In the genomic region with DNA sequence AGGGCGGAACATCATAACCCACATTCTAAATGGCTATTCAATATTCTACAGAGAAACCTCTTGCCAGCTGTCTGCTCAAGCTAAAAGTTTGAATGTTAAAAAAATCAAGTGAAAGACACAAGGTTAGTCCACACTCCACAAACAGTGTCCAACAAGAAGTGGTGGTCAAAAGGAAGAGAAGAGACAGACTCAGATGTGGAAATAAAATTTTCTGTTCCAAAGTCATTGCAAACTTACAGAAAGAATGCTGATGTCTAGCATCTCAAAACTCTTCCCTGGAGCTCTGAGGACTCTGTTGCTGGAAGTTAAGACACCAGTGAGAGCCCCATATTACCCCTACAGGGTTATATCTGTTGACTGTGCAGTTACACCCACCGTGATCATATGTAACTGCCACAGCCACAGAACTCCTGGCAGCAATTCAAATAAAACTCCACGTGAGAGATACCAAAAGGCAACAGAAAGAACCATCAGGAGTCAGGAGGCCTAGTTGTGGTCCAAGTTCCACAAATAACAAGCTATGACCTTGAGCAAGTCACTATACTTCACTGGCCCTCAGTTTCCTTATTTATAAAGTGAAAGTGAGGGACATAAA, we compare ENCODE assay signal across 9 cellular contexts.
DNase-seq lines count a peak whose midpoint lies in the region; ATAC-seq, FAIRE-seq and TF ChIP-seq lines count a peak whose summit lies in the region.
"Had no signal": no experiment of that assay in that cellular context is flagged by ENCODE, and none has a peak within 500 bp of the region (broad histone marks: within the 10 kb centered on the region; RNA-seq: fewer than 3 reads in every experiment).

No MANE protein-coding gene starts in this region.

- H3K27ac ChIP-seq in H1 (ENCODE audit: low read depth, low read length) (no peak overlapping the region), parathyroid adenoma (no peak overlapping the region)

- H2BK12ac ChIP-seq in H1 (ENCODE audit: low read depth, low read length), result no peak overlapping the region

- no peak overlapping the region for H3K18ac ChIP-seq in H1 (ENCODE audit: extremely low read depth, low read length)

- TF ChIP-seq POLR2A in H1 (IDR thresholded peaks at IDR 0.05; ENCODE audit: control extremely low read depth in 1 of 2, low read depth in 2 of 2, low read length in 2 of 2), result no peak

- CTCF ChIA-PET in H1 (lab: Charles Lee; ENCODE audit: partially characterized antibody), result interaction anchor here (0.7 to 6.9 kb wide), 7 partner anchors 9 to 698 kb away, joined by 3 to 45 read pairs (median 4); no protein-coding TSS in a partner anchor

- DNase-seq in GM12865 (ENCODE audit: low read depth) (peak; percentile 41), MV-4-11 (lab: John Stamatoyannopoulos, UW) (peak; percentile 33), H1 (ENCODE audit: low read depth in 1 of 2, low spot score in 2 of 2) (no peak), NCI-H1417 treated with DMSO at 0.1 percent for 48 hours (lab: John Stamatoyannopoulos, UW) (no peak)
- DNase-seq: left cardiac atrium, NCI-H2081 treated with DMSO at 0.1 percent for 48 hours had no signal

- H2BK5ac ChIP-seq in H1 (ENCODE audit: low read depth, low read length), result 0 out of 2 replicates have a peak overlapping the region, but pooled peaks have one; percentile 66

- H3K14ac ChIP-seq in H1 (ENCODE audit: insufficient read length), result no peak overlapping the region

- H3K9ac ChIP-seq in H1 (replicated peaks in 1 of 4; ENCODE audit: extremely low read depth in 1 of 4, low read depth in 3 of 4, low read length in 3 of 4), result no peak overlapping the region
- H3K9ac ChIP-seq in parathyroid adenoma, result no peak overlapping the region

- TF ChIP-seq EP300 in H1 (IDR thresholded peaks at IDR 0.05; ENCODE audit: borderline replicate concordance in 1 of 2, low read depth in 2 of 2, low read length in 2 of 2), result no peak

- H3K4ac ChIP-seq in H1 (replicated peaks; ENCODE audit: insufficient read length, low read depth, low read length), result no peak overlapping the region

- POLR2A ChIA-PET in H1 (lab: Charles Lee; ENCODE audit: partially characterized antibody), result interaction anchor here (0.6 to 2.2 kb wide), 2 partner anchors 11 to 18 kb away, joined by 3 to 7 read pairs; no protein-coding TSS in a partner anchor

- no peaks in the 10 kb centered on the region for H3K23me2 ChIP-seq in H1 (ENCODE audit: low read depth, low read length)

- H4K91ac ChIP-seq in H1 (replicated peaks; ENCODE audit: insufficient read length, low read length), result no peak overlapping the region

- no peaks in the 10 kb centered on the region for H3K27me3 ChIP-seq in H1 (replicated peaks in 1 of 4; ENCODE audit: control insufficient read depth in 3 of 4, extremely low read depth in 1 of 4, insufficient read depth in 3 of 4, low read length in 3 of 4)
- H3K27me3 ChIP-seq in parathyroid adenoma (ENCODE audit: control insufficient read depth, insufficient read depth, low read length), result no peaks in the 10 kb centered on the region

- H3K23ac ChIP-seq in H1 (ENCODE audit: insufficient read length), result no peak overlapping the region

- no peak overlapping the region for H2BK15ac ChIP-seq in H1 (ENCODE audit: low read length)

- H2AK5ac ChIP-seq in H1 (ENCODE audit: low read depth, low read length), result 0 out of 2 replicates have a peak overlapping the region, but pooled peaks have one; percentile 82

- H3K79me2 ChIP-seq in H1 (ENCODE audit: control insufficient read depth in 1 of 2, insufficient read depth in 2 of 2, low read length in 2 of 2) (peaks cover 0 to 19% of the 10 kb centered on the region in 2 experiments; a peak in 2 of 4 replicates), parathyroid adenoma (peaks cover 79% of the 10 kb centered on the region)

- H4K20me1 ChIP-seq in H1 (replicated peaks in 1 of 2; ENCODE audit: control insufficient read depth in 1 of 2, insufficient read depth in 2 of 2, low read length in 2 of 2), result no peaks in the 10 kb centered on the region

- H4K8ac ChIP-seq in H1 (ENCODE audit: extremely low read depth, insufficient read depth, low read length), result no peak overlapping the region

- H2BK20ac ChIP-seq in H1 (ENCODE audit: low read length), result no peak overlapping the region

- H3K4me1 ChIP-seq in H1 (replicated peaks in 1 of 4; ENCODE audit: control insufficient read depth in 3 of 4, insufficient read depth in 4 of 4, low read length in 3 of 4), result peaks cover 8 to 21% (median 10%) of the 10 kb centered on the region in 4 experiments
- H3K4me1 ChIP-seq in parathyroid adenoma, result peaks cover 36% of the 10 kb centered on the region

- FAIRE-seq in H1 (lab: Jason Lieb, UNC), result no peak

- H4K5ac ChIP-seq in H1 (ENCODE audit: insufficient read length, low read depth, low read length), result no peak overlapping the region

- no peaks in the 10 kb centered on the region for H3K9me3 ChIP-seq in H1 (ENCODE audit: insufficient read depth in 2 of 2, low read depth in 1 of 2, low read length in 1 of 2)
- H3K9me3 ChIP-seq in parathyroid adenoma (ENCODE audit: control insufficient read depth, low read length), result no peaks in the 10 kb centered on the region

- peaks cover 3% of the 10 kb centered on the region; the same call in 1 of the 2 replicates for H3K79me1 ChIP-seq in H1 (ENCODE audit: low read depth, low read length)

- ATAC-seq in HG02623 (IDR thresholded peaks at IDR 0.05; ENCODE audit: unreplicated experiment), result no peak
- ATAC-seq in HG02588 (IDR thresholded peaks at IDR 0.05; ENCODE audit: unreplicated experiment), result no peak

- H3K56ac ChIP-seq in H1 (replicated peaks; ENCODE audit: insufficient read length, low read depth, low read length), result no peak overlapping the region

- H3K4me2 ChIP-seq in H1 (ENCODE audit: insufficient read depth in 1 of 2, low read depth in 2 of 2, low read length in 2 of 2), result no peak overlapping the region
- peak overlapping the region; percentile 20 for H3K4me2 ChIP-seq in parathyroid adenoma (ENCODE audit: low read length)

- TF ChIP-seq CTCF in GM12865 (IDR thresholded peaks at IDR 0.05; ENCODE audit: insufficient read depth, low read depth, low read length, missing control alignments) (no peak), H1 (IDR thresholded peaks at IDR 0.05; ENCODE audit: control extremely low read depth in 1 of 3, insufficient read depth in 1 of 3, low read depth in 1 of 3, low read length in 3 of 3) (no peak), parathyroid adenoma (IDR thresholded peaks at IDR 0.05) (no peak)

- WGBS in H1 (ENCODE audit: extremely low coverage in 1 of 2, insufficient coverage in 1 of 2, insufficient read length in 1 of 2, insufficient replicate concordance in 2 of 2, low coverage in 1 of 2, low lambda C conversion rate in 2 of 2, missing lambda C conversion rate in 1 of 2), 2 experiments, result 91% methylated on average over 3 of the region's 3 CpGs; no CpG with 5 or more reads in 1 of the 2 experiments

- H2BK120ac ChIP-seq in H1 (replicated peaks; ENCODE audit: low read depth, low read length), result no peak overlapping the region

- TF ChIP-seq RAD21 in H1 (IDR thresholded peaks at IDR 0.05 in 1 of 2, conservative IDR thresholded peaks at IDR 0.05 in 1 of 2; ENCODE audit: low read depth in 2 of 2, low read length in 2 of 2), result no peak

- H3K36me3 ChIP-seq in H1 (ENCODE audit: control insufficient read depth in 2 of 4, insufficient read depth in 4 of 4, low read length in 3 of 4) (no peaks in the 10 kb centered on the region), parathyroid adenoma (ENCODE audit: control insufficient read depth, insufficient read depth, low read length) (no peaks in the 10 kb centered on the region)

- H3K4me3 ChIP-seq in GM12865 (ENCODE audit: low read depth, low read length), result peak overlapping the region; percentile 8; the same call in 1 of the 2 replicates
- no peak overlapping the region for H3K4me3 ChIP-seq in H1 (ENCODE audit: extremely low read depth in 1 of 4, insufficient read depth in 2 of 4, low read depth in 3 of 4, low read length in 4 of 4)
- no peak overlapping the region for H3K4me3 ChIP-seq in parathyroid adenoma (ENCODE audit: low read depth, low read length)

- H2AFZ ChIP-seq in H1 (ENCODE audit: low read length), result no peak overlapping the region
- H2AFZ ChIP-seq in parathyroid adenoma, result no peak overlapping the region

TF ChIP-seq in H1, 55 proteins besides CTCF, POLR2A, EP300 and RAD21:
- TF ChIP-seq, protein P1, sequence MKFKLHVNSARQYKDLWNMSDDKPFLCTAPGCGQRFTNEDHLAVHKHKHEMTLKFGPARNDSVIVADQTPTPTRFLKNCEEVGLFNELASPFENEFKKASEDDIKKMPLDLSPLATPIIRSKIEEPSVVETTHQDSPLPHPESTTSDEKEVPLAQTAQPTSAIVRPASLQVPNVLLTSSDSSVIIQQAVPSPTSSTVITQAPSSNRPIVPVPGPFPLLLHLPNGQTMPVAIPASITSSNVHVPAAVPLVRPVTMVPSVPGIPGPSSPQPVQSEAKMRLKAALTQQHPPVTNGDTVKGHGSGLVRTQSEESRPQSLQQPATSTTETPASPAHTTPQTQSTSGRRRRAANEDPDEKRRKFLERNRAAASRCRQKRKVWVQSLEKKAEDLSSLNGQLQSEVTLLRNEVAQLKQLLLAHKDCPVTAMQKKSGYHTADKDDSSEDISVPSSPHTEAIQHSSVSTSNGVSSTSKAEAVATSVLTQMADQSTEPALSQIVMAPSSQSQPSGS (IDR thresholded peaks at IDR 0.05; ENCODE audit: low read length), result no peak
- TF ChIP-seq ZNF274 (IDR thresholded peaks at IDR 0.05; ENCODE audit: borderline replicate concordance, extremely low read depth, low read length) (no peak), BRCA1 (IDR thresholded peaks at IDR 0.05; ENCODE audit: low read depth, low read length) (no peak), EGR1 (IDR thresholded peaks at IDR 0.05; ENCODE audit: borderline replicate concordance, low read depth, low read length) (no peak), BACH1 (IDR thresholded peaks at IDR 0.05; ENCODE audit: low read length) (no peak), SAP30 (IDR thresholded peaks at IDR 0.05; ENCODE audit: insufficient read depth, insufficient replicate concordance, low read length) (no peak)
- TF ChIP-seq, protein P2, sequence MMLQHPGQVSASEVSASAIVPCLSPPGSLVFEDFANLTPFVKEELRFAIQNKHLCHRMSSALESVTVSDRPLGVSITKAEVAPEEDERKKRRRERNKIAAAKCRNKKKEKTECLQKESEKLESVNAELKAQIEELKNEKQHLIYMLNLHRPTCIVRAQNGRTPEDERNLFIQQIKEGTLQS (IDR thresholded peaks at IDR 0.05; ENCODE audit: insufficient read depth, low read depth, low read length), result no peak

Comparison
In these comparisons a context has a peak if more than half of its experiments do, and no peak if none do; other contexts are left out.
1. DNase-seq: peak in GM12865 (single experiment) and MV-4-11 (single experiment); none in H1 (0 of 2) and NCI-H1417 treated with DMSO at 0.1 percent for 48 hours (single experiment).